In the genomic region with DNA sequence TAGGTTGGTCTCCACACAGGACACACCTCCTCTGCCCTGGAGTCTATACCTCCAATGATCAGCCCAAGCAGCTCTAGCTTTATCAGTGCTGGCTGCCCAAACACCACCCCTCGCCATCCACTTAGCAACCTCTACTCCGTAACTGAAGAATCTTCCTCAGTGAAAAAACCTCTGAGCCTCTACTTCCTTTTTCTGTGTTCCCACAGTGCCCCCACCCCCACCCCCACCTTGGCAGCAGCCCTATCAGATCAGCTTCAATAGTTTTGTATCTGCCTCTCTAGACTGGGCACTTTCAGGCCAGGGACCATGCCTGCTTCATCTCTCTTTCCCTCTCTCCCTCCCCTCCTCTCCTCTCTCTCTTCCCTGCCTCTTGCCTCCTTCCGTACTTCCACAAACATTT, we compare ENCODE assay signal across 20 cellular contexts.
"Had no signal": no experiment of that assay in that cellular context is flagged by ENCODE, and none has a peak within 500 bp of the region (broad histone marks: within the 10 kb centered on the region; RNA-seq: fewer than 3 reads in every experiment).

No MANE protein-coding gene starts in this region.

- H3K36me3 ChIP-seq: esophagus squamous epithelium, neural progenitor cell, prostate gland, right atrium auricular region, vagina had no signal

- H2AFZ ChIP-seq: neural progenitor cell had no signal

- FAIRE-seq: endothelial cell of umbilical vein had no signal

- H3K27me3 Mint-ChIP-seq: activated naive CD8-positive, alpha-beta T cell had no signal

- H3K4me2 ChIP-seq: neural progenitor cell had no signal

- H3K9ac ChIP-seq: neural progenitor cell had no signal

- DNase-seq: activated CD4-positive, alpha-beta T cell treated with anti-CD3 and anti-CD28 coated beads, Interleukin-2, amount 50 U/mL, for 1 hour; amniotic stem cell; dermis blood vessel endothelial cell; effector memory CD4-positive, alpha-beta T cell; esophagus squamous epithelium; left ventricle myocardium superior; mesenchymal stem cell; mucosa of descending colon; naive thymus-derived CD4-positive, alpha-beta T cell; stimulated activated naive CD8-positive, alpha-beta T cell treated with anti-CD3 and anti-CD28 coated beads, Interleukin-15, amount 100 ng/mL, for 72 hours; trophoblast cell had no signal

- H3K4me1 ChIP-seq: esophagus squamous epithelium, neural progenitor cell, prostate gland, right atrium auricular region, vagina had no signal

- H3K27ac ChIP-seq: esophagus squamous epithelium, neural progenitor cell, prostate gland, right atrium auricular region, vagina had no signal

- ATAC-seq: activated CD4-positive, CD25-positive, alpha-beta regulatory T cell treated with anti-CD3 and anti-CD28 coated beads, Interleukin-2, amount 50 U/mL, for 24 hours; left ventricle myocardium superior; mucosa of descending colon; naive thymus-derived CD4-positive, alpha-beta T cell; stimulated activated naive CD8-positive, alpha-beta T cell treated with anti-CD3 and anti-CD28 coated beads, Interleukin-15, amount 100 ng/mL, for 72 hours had no signal

- H3K4me3 ChIP-seq: esophagus squamous epithelium, mucosa of descending colon, neural progenitor cell, prostate gland, right atrium auricular region, vagina had no signal

- H3K9me3 Mint-ChIP-seq: activated T-helper 1 cell treated with anti-CD3 and anti-CD28 coated beads, Interleukin-12 subunit alpha, Interleukin-12 subunit beta, Interleukin-2, Interleukin-4 antibody, amounts not matched to agents 30 ng/mL and 10 ng/mL and 1 ng/mL, durations not matched to agents 14 hours and 24 hours and 36 hours; naive thymus-derived CD4-positive, alpha-beta T cell; neural progenitor cell; stimulated activated naive CD8-positive, alpha-beta T cell treated with anti-CD3 and anti-CD28 coated beads, Interleukin-15, amount 100 ng/mL, for 72 hours; T-helper 2 cell treated with Interferon-gamma antibody and Interleukin-4, amounts not matched to agents 5 μg/mL and 100 μg/mL, for 36 hours had no signal

- H3K4me3 Mint-ChIP-seq: activated naive CD8-positive, alpha-beta T cell; activated T-helper 1 cell treated with anti-CD3 and anti-CD28 coated beads, Interleukin-12 subunit alpha, Interleukin-12 subunit beta, Interleukin-2, Interleukin-4 antibody, amounts not matched to agents 30 ng/mL and 10 ng/mL and 1 ng/mL, durations not matched to agents 14 hours and 24 hours and 36 hours; naive thymus-derived CD4-positive, alpha-beta T cell; neural progenitor cell; stimulated activated naive CD8-positive, alpha-beta T cell treated with anti-CD3 and anti-CD28 coated beads, Interleukin-15, amount 100 ng/mL, for 72 hours; T-helper 2 cell treated with Interferon-gamma antibody and Interleukin-4, amounts not matched to agents 5 μg/mL and 100 μg/mL, for 36 hours had no signal

- H3K27me3 ChIP-seq: neural progenitor cell, right atrium auricular region, vagina had no signal

- H3K36me3 Mint-ChIP-seq: activated naive CD8-positive, alpha-beta T cell; naive thymus-derived CD4-positive, alpha-beta T cell had no signal

- H3K9me3 ChIP-seq: esophagus squamous epithelium, mucosa of descending colon, prostate gland, right atrium auricular region, vagina had no signal

- H3K27ac Mint-ChIP-seq: activated naive CD8-positive, alpha-beta T cell; activated T-helper 1 cell treated with anti-CD3 and anti-CD28 coated beads, Interleukin-12 subunit alpha, Interleukin-12 subunit beta, Interleukin-2, Interleukin-4 antibody, amounts not matched to agents 30 ng/mL and 10 ng/mL and 1 ng/mL, durations not matched to agents 14 hours and 24 hours and 36 hours; naive thymus-derived CD4-positive, alpha-beta T cell; T-helper 2 cell treated with Interferon-gamma antibody and Interleukin-4, amounts not matched to agents 5 μg/mL and 100 μg/mL, for 36 hours had no signal
